In genomic region chr20:23061713-23062561, GRCh38 we compare ENCODE assay signal across 2 cellular contexts.
TF ChIP-seq lines count a peak whose summit lies in the region.

No MANE protein-coding gene starts in this region.

TF ChIP-seq in A549, 52 proteins besides CTCF, POLR2A, EP300 and RAD21 (continued from another document):
- no peak for TF ChIP-seq MAZ (IDR thresholded peaks at IDR 0.05; ENCODE audit: borderline replicate concordance, low read depth, low read length)
- TF ChIP-seq FOXS1 (CRISPR knock-in tag; IDR thresholded peaks at IDR 0.05) = no peak

TF ChIP-seq in WTC11, 78 proteins besides CTCF, POLR2A, EP300 and RAD21 (continued from another document):
- TF ChIP-seq USF2 (CRISPR knock-in tag; IDR thresholded peaks at IDR 0.05) (no peak), TEAD1 (CRISPR knock-in tag; IDR thresholded peaks at IDR 0.05) (peak; percentile 77; the same call in 1 of the 2 replicates)
